1 cellular context compared by ENCODE assay signal in the genomic region with DNA sequence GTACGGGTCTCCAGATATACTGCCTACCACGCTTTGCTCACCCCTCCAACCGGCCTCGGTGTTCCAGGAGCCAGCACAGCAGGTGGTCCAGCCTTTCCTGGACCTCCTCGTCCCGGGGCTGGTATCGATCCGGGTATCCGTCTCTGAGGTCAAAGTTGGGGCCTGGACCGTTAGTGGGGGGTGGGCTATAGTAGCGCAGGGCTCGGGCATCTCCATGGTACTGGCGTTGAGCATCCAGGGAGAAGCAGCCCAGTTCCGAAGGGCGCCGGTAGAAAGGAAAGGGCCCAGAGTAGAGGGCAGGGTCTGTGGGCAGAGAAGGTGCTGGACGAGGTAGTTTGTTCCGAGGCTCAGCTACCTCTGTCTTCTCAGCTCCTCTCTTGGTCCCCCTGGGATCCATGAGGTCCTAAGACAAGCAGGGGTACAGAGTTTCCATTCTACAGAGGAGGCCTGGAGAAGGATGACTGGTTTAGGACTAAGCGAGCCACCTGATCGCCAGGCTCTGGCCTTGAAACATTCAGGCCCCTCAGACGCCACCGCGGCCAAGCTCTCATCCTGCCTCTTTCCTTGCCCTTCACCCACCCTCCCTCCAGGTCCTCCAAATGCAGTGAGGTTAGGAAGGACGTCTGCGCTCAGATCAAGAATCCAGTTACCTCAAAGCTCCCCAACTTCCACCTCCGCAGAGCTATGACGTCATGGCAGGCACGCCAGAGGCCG.
A peak's percentile ranks its signal among the peaks of the same experiment; 100 is the strongest.
TF ChIP-seq lines count a peak whose summit lies in the region.

No MANE protein-coding gene starts in this region.

TF ChIP-seq in HepG2, 621 proteins besides CTCF, POLR2A, EP300 and RAD21 (continued from another document and continues in another):
- TF ChIP-seq ZBTB2 (CRISPR knock-in tag; IDR thresholded peaks at IDR 0.05; ENCODE audit: low read depth): no peak
- 0 out of 2 replicates have a peak, but pooled peaks have one; percentile 7 for TF ChIP-seq ZNF773 (CRISPR knock-in tag; IDR thresholded peaks at IDR 0.05; ENCODE audit: borderline replicate concordance)
- TF ChIP-seq ZBED4 (CRISPR knock-in tag; IDR thresholded peaks at IDR 0.05; ENCODE audit: borderline replicate concordance): no peak
- TF ChIP-seq NFE2L2 (IDR thresholded peaks at IDR 0.05; ENCODE audit: low read length): no peak
- TF ChIP-seq KLF12 (CRISPR knock-in tag; IDR thresholded peaks at IDR 0.05; ENCODE audit: borderline replicate concordance): 0 out of 2 replicates have a peak, but pooled peaks have one; percentile 72
- TF ChIP-seq ZNF570 (CRISPR knock-in tag; IDR thresholded peaks at IDR 0.05; ENCODE audit: borderline replicate concordance): no peak
- TF ChIP-seq KDM4B (CRISPR knock-in tag; IDR thresholded peaks at IDR 0.05): no peak
- no peak for TF ChIP-seq FIP1L1 (IDR thresholded peaks at IDR 0.05; ENCODE audit: borderline replicate concordance, insufficient read depth, low read depth, low read length)
- no peak for TF ChIP-seq PRPF4 (IDR thresholded peaks at IDR 0.05; ENCODE audit: low read depth, low read length, poor library complexity, severe bottlenecking)
- no peak for TF ChIP-seq TRAFD1 (CRISPR knock-in tag; IDR thresholded peaks at IDR 0.05; ENCODE audit: borderline replicate concordance)
- peak; percentile 56; the same call in 1 of the 2 replicates for TF ChIP-seq GLI4 (CRISPR knock-in tag; IDR thresholded peaks at IDR 0.05; ENCODE audit: borderline replicate concordance)
- no peak for TF ChIP-seq SKI (IDR thresholded peaks at IDR 0.05; ENCODE audit: partially characterized antibody)
- TF ChIP-seq, protein P1, sequence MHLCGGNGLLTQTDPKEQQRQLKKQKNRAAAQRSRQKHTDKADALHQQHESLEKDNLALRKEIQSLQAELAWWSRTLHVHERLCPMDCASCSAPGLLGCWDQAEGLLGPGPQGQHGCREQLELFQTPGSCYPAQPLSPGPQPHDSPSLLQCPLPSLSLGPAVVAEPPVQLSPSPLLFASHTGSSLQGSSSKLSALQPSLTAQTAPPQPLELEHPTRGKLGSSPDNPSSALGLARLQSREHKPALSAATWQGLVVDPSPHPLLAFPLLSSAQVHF (CRISPR knock-in tag; IDR thresholded peaks at IDR 0.05): no peak
- 0 out of 2 replicates have a peak, but pooled peaks have one; percentile 3 for TF ChIP-seq STAG1 (CRISPR knock-in tag; IDR thresholded peaks at IDR 0.05)
- no peak for TF ChIP-seq ZNF501 (CRISPR knock-in tag; IDR thresholded peaks at IDR 0.05)
- TF ChIP-seq IRF2 (CRISPR knock-in tag; IDR thresholded peaks at IDR 0.05): no peak
- TF ChIP-seq PAXIP1 (CRISPR knock-in tag; conservative IDR thresholded peaks at IDR 0.05): no peak
- TF ChIP-seq, protein P2, sequence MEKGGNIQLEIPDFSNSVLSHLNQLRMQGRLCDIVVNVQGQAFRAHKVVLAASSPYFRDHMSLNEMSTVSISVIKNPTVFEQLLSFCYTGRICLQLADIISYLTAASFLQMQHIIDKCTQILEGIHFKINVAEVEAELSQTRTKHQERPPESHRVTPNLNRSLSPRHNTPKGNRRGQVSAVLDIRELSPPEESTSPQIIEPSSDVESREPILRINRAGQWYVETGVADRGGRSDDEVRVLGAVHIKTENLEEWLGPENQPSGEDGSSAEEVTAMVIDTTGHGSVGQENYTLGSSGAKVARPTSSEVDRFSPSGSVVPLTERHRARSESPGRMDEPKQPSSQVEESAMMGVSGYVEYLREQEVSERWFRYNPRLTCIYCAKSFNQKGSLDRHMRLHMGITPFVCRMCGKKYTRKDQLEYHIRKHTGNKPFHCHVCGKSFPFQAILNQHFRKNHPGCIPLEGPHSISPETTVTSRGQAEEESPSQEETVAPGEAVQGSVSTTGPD (CRISPR knock-in tag; IDR thresholded peaks at IDR 0.05): 0 out of 2 replicates have a peak, but pooled peaks have one; percentile 4
- peak; percentile 70 for TF ChIP-seq U2AF1 (optimal IDR thresholded peaks at IDR 0.05; ENCODE audit: low read depth, low read length)
- TF ChIP-seq, protein P3, sequence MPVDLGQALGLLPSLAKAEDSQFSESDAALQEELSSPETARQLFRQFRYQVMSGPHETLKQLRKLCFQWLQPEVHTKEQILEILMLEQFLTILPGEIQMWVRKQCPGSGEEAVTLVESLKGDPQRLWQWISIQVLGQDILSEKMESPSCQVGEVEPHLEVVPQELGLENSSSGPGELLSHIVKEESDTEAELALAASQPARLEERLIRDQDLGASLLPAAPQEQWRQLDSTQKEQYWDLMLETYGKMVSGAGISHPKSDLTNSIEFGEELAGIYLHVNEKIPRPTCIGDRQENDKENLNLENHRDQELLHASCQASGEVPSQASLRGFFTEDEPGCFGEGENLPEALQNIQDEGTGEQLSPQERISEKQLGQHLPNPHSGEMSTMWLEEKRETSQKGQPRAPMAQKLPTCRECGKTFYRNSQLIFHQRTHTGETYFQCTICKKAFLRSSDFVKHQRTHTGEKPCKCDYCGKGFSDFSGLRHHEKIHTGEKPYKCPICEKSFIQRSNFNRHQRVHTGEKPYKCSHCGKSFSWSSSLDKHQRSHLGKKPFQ (CRISPR knock-in tag; IDR thresholded peaks at IDR 0.05; ENCODE audit: insufficient replicate concordance): no peak
- TF ChIP-seq ZNF33B (CRISPR knock-in tag; IDR thresholded peaks at IDR 0.05): no peak; the same call in none of the 2 replicates
- TF ChIP-seq ZNF883 (CRISPR knock-in tag; IDR thresholded peaks at IDR 0.05; ENCODE audit: not compliant biosample characterization): no peak
- no peak for TF ChIP-seq KMT2B (CRISPR knock-in tag; IDR thresholded peaks at IDR 0.05)
- TF ChIP-seq SP1 (IDR thresholded peaks at IDR 0.05): no peak
- no peak for TF ChIP-seq SP1 (CRISPR knock-in tag; IDR thresholded peaks at IDR 0.05)
- TF ChIP-seq EEA1 (CRISPR knock-in tag; IDR thresholded peaks at IDR 0.05; ENCODE audit: borderline replicate concordance): no peak
- TF ChIP-seq ZNF776 (CRISPR knock-in tag; IDR thresholded peaks at IDR 0.05): no peak
- no peak for TF ChIP-seq CCAR2 (optimal IDR thresholded peaks at IDR 0.05; ENCODE audit: low read depth, low read length)
- TF ChIP-seq FOXO1 (CRISPR knock-in tag; IDR thresholded peaks at IDR 0.05): no peak
- no peak for TF ChIP-seq ZKSCAN8 (CRISPR knock-in tag; IDR thresholded peaks at IDR 0.05; ENCODE audit: borderline replicate concordance)
- TF ChIP-seq ZNF850 (CRISPR knock-in tag; conservative IDR thresholded peaks at IDR 0.05): no peak
- TF ChIP-seq ZBTB7B (CRISPR knock-in tag; IDR thresholded peaks at IDR 0.05): peak; percentile 17; the same call in 1 of the 2 replicates
- TF ChIP-seq PRDM15 (CRISPR knock-in tag; IDR thresholded peaks at IDR 0.05): no peak
- no peak for TF ChIP-seq MLLT10 (CRISPR knock-in tag; IDR thresholded peaks at IDR 0.05)
- no peak; the same call in 1 of the 2 replicates for TF ChIP-seq SNAI1 (CRISPR knock-in tag; IDR thresholded peaks at IDR 0.05; ENCODE audit: borderline replicate concordance)
- TF ChIP-seq HNF4A (CRISPR knock-in tag; IDR thresholded peaks at IDR 0.05): no peak
- no peak for TF ChIP-seq ZNF496 (CRISPR knock-in tag; IDR thresholded peaks at IDR 0.05; ENCODE audit: insufficient replicate concordance)
- TF ChIP-seq ZNF839 (CRISPR knock-in tag; IDR thresholded peaks at IDR 0.05; ENCODE audit: borderline replicate concordance): no peak
- no peak for TF ChIP-seq MBD4 (IDR thresholded peaks at IDR 0.05; ENCODE audit: borderline replicate concordance, low read length)
- TF ChIP-seq ZNF768 (CRISPR knock-in tag; IDR thresholded peaks at IDR 0.05): no peak
